Comparison of ENCODE assay signal across 10 cellular contexts in the genomic region with DNA sequence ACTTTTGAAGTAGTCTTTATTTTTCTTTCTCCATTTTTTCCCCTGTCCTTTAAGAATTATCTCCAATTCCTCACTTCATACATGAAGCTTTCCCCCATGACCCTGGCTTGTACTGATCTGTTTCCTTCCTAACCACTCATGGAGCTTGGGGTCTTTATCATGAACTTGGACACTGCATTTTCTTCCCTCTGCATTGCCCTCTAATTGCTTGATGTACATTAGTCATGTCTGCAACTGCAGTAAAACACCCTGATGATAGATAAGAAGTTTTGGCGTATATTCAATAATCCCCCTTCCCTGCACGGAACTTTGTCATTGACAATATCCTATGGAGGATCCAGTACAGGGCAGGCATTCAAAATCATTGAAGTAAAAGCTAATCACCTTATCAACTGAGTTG. TPM values are rescaled to one million over a fixed set of nuclear protein-coding genes. Genes with fewer than 3 reads are reported as not detected.
"Had no signal": no experiment of that assay in that cellular context is flagged by ENCODE, and none has a peak within 500 bp of the region (broad histone marks: within the 10 kb centered on the region; RNA-seq: fewer than 3 reads in every experiment).

No MANE protein-coding gene starts in this region.

- FAIRE-seq: HepG2 had no signal

- ATAC-seq: HCT116, HepG2 had no signal

- H3K36me3 ChIP-seq: HAP-1 had no signal

- DNase-seq: GM23248, GOT3, H7, HFFc6 had no signal

- H3K4me3 Mint-ChIP-seq: HFFc6, IgD-negative memory B cell had no signal

- H2AFZ ChIP-seq: GM23248 had no signal

- H3K27ac Mint-ChIP-seq: HFFc6, IgD-negative memory B cell had no signal

- H3K9ac ChIP-seq: GM23248 had no signal

- H3K4me1 ChIP-seq: HAP-1 had no signal

- H3K36me3 Mint-ChIP-seq: IgD-negative memory B cell had no signal

- H3K4me1 Mint-ChIP-seq: IgD-negative memory B cell had no signal

- H3K27ac ChIP-seq: GM23248, HL-60 had no signal

- H3K4me3 ChIP-seq: GM23248, HAP-1 had no signal

- H3K27me3 Mint-ChIP-seq: IgD-negative memory B cell had no signal

- H3K9me3 ChIP-seq: HAP-1 had no signal

RNA-seq across cellular contexts. Expression of a gene that starts 3.4 kb away (rescaled TPM):
- total RNA-seq: GM23248, H4, H7, HFFc6 had no signal
- polyA plus RNA-seq: GM23248 had no signal
